18 cellular contexts compared by ENCODE assay signal in the genomic region with DNA sequence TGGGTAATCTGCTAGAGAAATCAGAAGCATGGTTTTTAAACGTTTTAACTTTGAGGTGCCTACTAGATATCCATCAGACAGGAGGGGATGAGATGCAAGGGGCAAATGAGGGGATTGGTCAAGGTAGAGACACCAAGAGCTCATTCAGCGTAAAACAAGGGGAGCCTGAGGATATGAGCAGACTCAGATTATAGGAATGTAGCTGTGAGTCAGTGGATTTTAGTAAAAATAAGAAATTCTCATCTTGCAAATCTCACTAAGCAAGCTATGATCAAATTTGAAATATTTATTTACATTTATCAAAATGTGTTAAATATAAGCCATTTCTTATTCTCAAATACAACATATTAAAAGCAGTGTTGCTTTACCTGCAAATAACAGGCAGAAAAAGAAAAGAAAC. TPM values are rescaled to one million over a fixed set of nuclear protein-coding genes. Genes with fewer than 3 reads are reported as not detected.
DNase-seq lines count a peak whose midpoint lies in the region; TF ChIP-seq lines count a peak whose summit lies in the region.
"Had no signal": no experiment of that assay in that cellular context is flagged by ENCODE, and none has a peak within 500 bp of the region (broad histone marks: within the 10 kb centered on the region; RNA-seq: fewer than 3 reads in every experiment).

No MANE protein-coding gene starts in this region.

- no peak for TF ChIP-seq CTCF in brain microvascular endothelial cell (IDR thresholded peaks at IDR 0.05; ENCODE audit: low read depth, low read length, missing control alignments)

- DNase-seq in EL (peak; percentile 8), LHCN-M2 (ENCODE audit: low read depth) (peak; percentile 6), brain microvascular endothelial cell (peak; percentile 24), hepatic stellate cell (ENCODE audit: low spot score) (peak; percentile 0), NCI-H2081 (lab: John Stamatoyannopoulos, UW) (no peak)
- no peak for DNase-seq in stimulated activated CD8-positive, alpha-beta memory T cell treated with anti-CD3 and anti-CD28 coated beads, Interleukin-4, amount 100 ng/mL, for 48 hours
- DNase-seq in effector memory CD4-positive, alpha-beta T cell = no peak
- no peak for DNase-seq in activated CD4-positive, alpha-beta T cell treated with anti-CD3 and anti-CD28 coated beads, Interleukin-2, amount 50 U/mL, for 48 hours
- DNase-seq: Calu3; CD8-positive, alpha-beta T cell; DMS53; NCI-H1105; NCI-H2081 treated with DMSO at 0.1 percent for 48 hours; NCI-H510A; NCI-H774; PC-3 had no signal

- H3K4me1 ChIP-seq in effector memory CD4-positive, alpha-beta T cell (ENCODE audit: control insufficient read depth, insufficient read depth, low read length, poor library complexity, severe bottlenecking) = no peaks in the 10 kb centered on the region
- H3K4me1 ChIP-seq: A549; BLaER1 treated with 17β-estradiol and CSF1 and Interleukin-3, amounts not matched to agents 10 nM and 100 nM had no signal

- no peak overlapping the region for H3K4me3 ChIP-seq in brain microvascular endothelial cell (ENCODE audit: low read depth, low read length)
- H3K4me3 ChIP-seq in effector memory CD4-positive, alpha-beta T cell (ENCODE audit: insufficient read depth, low read depth, low read length, poor library complexity, severe bottlenecking) = no peak overlapping the region
- H3K4me3 ChIP-seq: A549; BLaER1 treated with 17β-estradiol and CSF1 and Interleukin-3, amounts not matched to agents 10 nM and 100 nM had no signal

- H3K9me3 ChIP-seq in effector memory CD4-positive, alpha-beta T cell (ENCODE audit: control insufficient read depth, low read length) = no peaks in the 10 kb centered on the region
- H3K9me3 ChIP-seq: A549 had no signal

- in situ Hi-C loops in brain microvascular endothelial cell (cut with HindIII; ENCODE audit: low pct_ligation_motif_present, low sequenced_read_pairs) = no loop called here

- H3K36me3 ChIP-seq in brain microvascular endothelial cell (replicated peaks) = no peaks in the 10 kb centered on the region
- H3K36me3 ChIP-seq in effector memory CD4-positive, alpha-beta T cell (ENCODE audit: control insufficient read depth, insufficient read depth, low read length) = no peaks in the 10 kb centered on the region
- H3K36me3 ChIP-seq: BLaER1 treated with 17β-estradiol and CSF1 and Interleukin-3, amounts not matched to agents 10 nM and 100 nM had no signal

- no peaks in the 10 kb centered on the region for H3K27me3 ChIP-seq in brain microvascular endothelial cell (replicated peaks)
- H3K27me3 ChIP-seq in effector memory CD4-positive, alpha-beta T cell (replicated peaks; ENCODE audit: control insufficient read depth, insufficient read depth, low read length, poor library complexity, severe bottlenecking) = no peaks in the 10 kb centered on the region
- H3K27me3 ChIP-seq: BLaER1 treated with 17β-estradiol and CSF1 and Interleukin-3, amounts not matched to agents 10 nM and 100 nM had no signal

- H3K27ac ChIP-seq in brain microvascular endothelial cell = no peak overlapping the region
- no peak overlapping the region for H3K27ac ChIP-seq in effector memory CD4-positive, alpha-beta T cell (ENCODE audit: insufficient read depth, low read length, poor library complexity, severe bottlenecking)
- H3K27ac ChIP-seq: A549; BLaER1 treated with 17β-estradiol and CSF1 and Interleukin-3, amounts not matched to agents 10 nM and 100 nM had no signal

RNA-seq across cellular contexts. Expression of gene TFEC, which starts 21.4 kb away (rescaled TPM):
- total RNA-seq in LHCN-M2 (2014; rRNA removed) = not detected in 2 replicates
- polyA plus RNA-seq in LHCN-M2 (2012) = not detected
- total RNA-seq: Calu3; CD8-positive, alpha-beta T cell had no signal

Comparison
In these comparisons a context has a peak if more than half of its experiments do, and no peak if none do; other contexts are left out.
1. DNase-seq: peak in EL (single experiment), LHCN-M2 (single experiment), brain microvascular endothelial cell (single experiment) and hepatic stellate cell (single experiment); none in stimulated activated CD8-positive, alpha-beta memory T cell treated with anti-CD3 and anti-CD28 coated beads, Interleukin-4, amount 100 ng/mL, for 48 hours (single experiment), effector memory CD4-positive, alpha-beta T cell (0 of 3), activated CD4-positive, alpha-beta T cell treated with anti-CD3 and anti-CD28 coated beads, Interleukin-2, amount 50 U/mL, for 48 hours (0 of 2) and NCI-H2081 (0 of 2).